In the genomic region with DNA sequence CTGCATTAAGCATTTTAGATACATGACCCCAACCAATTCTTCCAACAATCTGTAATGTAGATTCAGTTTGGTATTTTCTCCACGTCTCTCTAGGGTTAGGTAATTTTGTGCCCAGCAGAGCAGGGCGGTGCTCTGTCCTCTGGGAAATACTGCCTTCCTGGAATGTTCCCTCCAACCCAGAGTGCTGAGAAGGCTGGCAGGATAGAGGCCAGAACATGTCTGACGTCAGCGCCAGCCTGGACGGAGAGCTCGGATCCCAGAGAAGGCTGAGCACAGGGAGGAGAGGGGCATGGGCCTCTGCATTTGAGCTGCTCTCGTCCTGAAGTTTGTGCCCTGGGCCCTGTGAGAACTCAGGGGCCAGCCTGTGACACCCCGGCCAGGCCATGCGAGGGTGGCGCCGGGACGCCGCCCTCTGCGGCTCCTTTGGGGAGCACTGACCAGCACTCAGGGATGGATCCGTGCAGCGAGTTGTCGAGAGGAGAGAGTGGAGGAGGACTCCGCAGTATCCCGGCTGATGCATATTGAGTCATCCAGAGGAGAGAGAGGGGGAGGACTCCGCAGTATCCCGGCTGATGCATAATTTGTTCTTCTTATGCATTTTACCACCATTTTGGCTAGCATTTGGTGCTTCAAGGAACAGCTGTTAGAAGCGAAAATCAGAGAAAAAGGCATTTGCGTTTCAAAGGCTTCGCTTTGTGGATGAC, we compare ENCODE assay signal across 15 cellular contexts.
DNase-seq lines count a peak whose midpoint lies in the region; ATAC-seq lines count a peak whose summit lies in the region.
"Had no signal": no experiment of that assay in that cellular context is flagged by ENCODE, and none has a peak within 500 bp of the region (broad histone marks: within the 10 kb centered on the region; RNA-seq: fewer than 3 reads in every experiment).

No MANE protein-coding gene starts in this region.

- H3K27me3 ChIP-seq in muscle layer of duodenum (ENCODE audit: low read depth, low read length), result no peaks in the 10 kb centered on the region

- ATAC-seq in activated T-cell treated with anti-CD3 and anti-CD28 coated beads, Interleukin-2, amount 50 U/mL, for 72 hours (replicated peaks in 1 of 2), result no peak
- ATAC-seq in activated CD4-positive, alpha-beta T cell treated with anti-CD3 and anti-CD28 coated beads for 36 hours, result no peak

- H3K27ac ChIP-seq in muscle layer of duodenum (ENCODE audit: low read length) (peak overlapping the region; percentile 31), temporal lobe (ENCODE audit: low read depth, low read length) (peak overlapping the region; percentile 69)
- H3K27ac ChIP-seq: KMS-11 had no signal

- no peaks in the 10 kb centered on the region for H3K36me3 ChIP-seq in muscle layer of duodenum (ENCODE audit: control insufficient read depth in 1 of 2, insufficient read depth in 2 of 2, low read length in 2 of 2)

- DNase-seq in NCI-H226, result peak; percentile 23
- peak; percentile 6 for DNase-seq in fibroblast of gingiva (ENCODE audit: low read depth)
- DNase-seq in activated T-cell treated with anti-CD3 and anti-CD28 coated beads, Interleukin-2, amount 50 U/mL, for 72 hours, result no peak
- DNase-seq in ecto neural progenitor cell (ENCODE audit: low spot score), result no peak
- DNase-seq in SW 1271 (lab: John Stamatoyannopoulos, UW), result no peak
- DNase-seq in activated CD4-positive, alpha-beta T cell treated with anti-CD3 and anti-CD28 coated beads for 36 hours, result no peak
- DNase-seq: CD4-positive, alpha-beta memory T cell; foreskin melanocyte; NCI-H1694 treated with DMSO at 0.1 percent for 48 hours; NCI-H526; stimulated activated naive CD4-positive, alpha-beta T cell treated with Interleukin-2 at 50 U/mL for 16 hours had no signal

- H3K4me1 Mint-ChIP-seq in activated T-cell treated with anti-CD3 and anti-CD28 coated beads, Interleukin-2, amount 50 U/mL, for 72 hours (ENCODE audit: low read depth), result no peaks in the 10 kb centered on the region
- no peaks in the 10 kb centered on the region for H3K4me1 Mint-ChIP-seq in activated CD4-positive, alpha-beta T cell treated with anti-CD3 and anti-CD28 coated beads for 36 hours
- H3K4me1 Mint-ChIP-seq: CD4-positive, alpha-beta memory T cell had no signal

- no peaks in the 10 kb centered on the region for H3K27me3 Mint-ChIP-seq in activated T-cell treated with anti-CD3 and anti-CD28 coated beads, Interleukin-2, amount 50 U/mL, for 72 hours (ENCODE audit: low read depth)
- no peaks in the 10 kb centered on the region for H3K27me3 Mint-ChIP-seq in activated CD4-positive, alpha-beta T cell treated with anti-CD3 and anti-CD28 coated beads for 36 hours

- H3K4me3 Mint-ChIP-seq in activated T-cell treated with anti-CD3 and anti-CD28 coated beads, Interleukin-2, amount 50 U/mL, for 72 hours, result no peak overlapping the region
- H3K4me3 Mint-ChIP-seq in activated CD4-positive, alpha-beta T cell treated with anti-CD3 and anti-CD28 coated beads for 36 hours, result no peak overlapping the region
- H3K4me3 Mint-ChIP-seq: activated T-helper 1 cell treated with anti-CD3 and anti-CD28 coated beads, Interleukin-12 subunit alpha, Interleukin-12 subunit beta, Interleukin-2, Interleukin-4 antibody, amounts not matched to agents 30 ng/mL and 10 ng/mL and 1 ng/mL, durations not matched to agents 14 hours and 24 hours and 36 hours; CD4-positive, alpha-beta memory T cell had no signal

- H3K4me1 ChIP-seq in muscle layer of duodenum (ENCODE audit: control insufficient read depth in 1 of 2, insufficient read depth in 2 of 2, low read length in 2 of 2), result no peaks in the 10 kb centered on the region

- H3K9me3 ChIP-seq in muscle layer of duodenum (ENCODE audit: control insufficient read depth in 1 of 2, low read length in 2 of 2), result no peaks in the 10 kb centered on the region

- H3K36me3 Mint-ChIP-seq in activated T-cell treated with anti-CD3 and anti-CD28 coated beads, Interleukin-2, amount 50 U/mL, for 72 hours (ENCODE audit: insufficient read depth in 2 of 2), result no peaks in the 10 kb centered on the region
- H3K36me3 Mint-ChIP-seq in activated CD4-positive, alpha-beta T cell treated with anti-CD3 and anti-CD28 coated beads for 36 hours (ENCODE audit: low read depth), result no peaks in the 10 kb centered on the region
- H3K36me3 Mint-ChIP-seq: CD4-positive, alpha-beta memory T cell had no signal

- no peak overlapping the region for H3K27ac Mint-ChIP-seq in activated T-cell treated with anti-CD3 and anti-CD28 coated beads, Interleukin-2, amount 50 U/mL, for 72 hours
- no peak overlapping the region for H3K27ac Mint-ChIP-seq in activated CD4-positive, alpha-beta T cell treated with anti-CD3 and anti-CD28 coated beads for 36 hours
- H3K27ac Mint-ChIP-seq: activated T-helper 1 cell treated with anti-CD3 and anti-CD28 coated beads, Interleukin-12 subunit alpha, Interleukin-12 subunit beta, Interleukin-2, Interleukin-4 antibody, amounts not matched to agents 30 ng/mL and 10 ng/mL and 1 ng/mL, durations not matched to agents 14 hours and 24 hours and 36 hours had no signal

- H3K4me3 ChIP-seq in muscle layer of duodenum (ENCODE audit: low read depth in 1 of 2, low read length in 2 of 2), result no peak overlapping the region

- intact Hi-C loops in activated CD4-positive, alpha-beta T cell treated with anti-CD3 and anti-CD28 coated beads for 36 hours (cut with DNase I, micrococcal nuclease), result no loop called here

- CTCF ChIA-PET in activated CD4-positive, alpha-beta T cell treated with anti-CD3 and anti-CD28 coated beads for 36 hours (lab: Charles Lee), result no interaction called here

- no peaks in the 10 kb centered on the region for H3K9me3 Mint-ChIP-seq in activated T-cell treated with anti-CD3 and anti-CD28 coated beads, Interleukin-2, amount 50 U/mL, for 72 hours
- H3K9me3 Mint-ChIP-seq in activated CD4-positive, alpha-beta T cell treated with anti-CD3 and anti-CD28 coated beads for 36 hours (ENCODE audit: low read depth), result no peaks in the 10 kb centered on the region
- H3K9me3 Mint-ChIP-seq: activated T-helper 1 cell treated with anti-CD3 and anti-CD28 coated beads, Interleukin-12 subunit alpha, Interleukin-12 subunit beta, Interleukin-2, Interleukin-4 antibody, amounts not matched to agents 30 ng/mL and 10 ng/mL and 1 ng/mL, durations not matched to agents 14 hours and 24 hours and 36 hours had no signal

- POLR2A ChIA-PET in activated CD4-positive, alpha-beta T cell treated with anti-CD3 and anti-CD28 coated beads for 36 hours (lab: Charles Lee), result no interaction called here

Comparison
In these comparisons a context has a peak if more than half of its experiments do, and no peak if none do; other contexts are left out.
1. DNase-seq: peak in NCI-H226 (single experiment) and fibroblast of gingiva (single experiment); none in activated T-cell treated with anti-CD3 and anti-CD28 coated beads, Interleukin-2, amount 50 U/mL, for 72 hours (0 of 2), ecto neural progenitor cell (single experiment), SW 1271 (0 of 2) and activated CD4-positive, alpha-beta T cell treated with anti-CD3 and anti-CD28 coated beads for 36 hours (single experiment).